Comparison of ENCODE assay signal across 19 cellular contexts in the genomic region with DNA sequence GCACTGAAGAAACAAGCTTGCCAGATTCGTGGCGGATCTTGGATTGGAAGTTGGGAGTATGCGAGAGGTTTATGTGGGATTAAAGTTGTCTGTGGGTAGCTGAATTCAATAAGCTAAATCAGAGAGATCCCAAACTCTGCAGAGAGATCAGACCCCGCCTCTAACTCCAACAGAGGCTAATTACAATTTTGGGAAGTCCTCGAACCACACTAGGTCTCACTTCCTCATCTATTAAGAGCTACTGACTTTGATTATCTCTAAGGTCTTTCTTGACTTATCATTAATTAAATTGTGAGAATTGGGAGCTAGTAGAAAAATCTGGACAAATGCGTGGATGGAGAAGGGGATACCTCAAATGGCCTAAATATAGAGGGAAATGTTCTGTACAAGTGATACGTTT. TPM values are rescaled to one million over a fixed set of nuclear protein-coding genes. Genes with fewer than 3 reads are reported as not detected.
"Had no signal": no experiment of that assay in that cellular context is flagged by ENCODE, and none has a peak within 500 bp of the region (broad histone marks: within the 10 kb centered on the region; RNA-seq: fewer than 3 reads in every experiment).

No MANE protein-coding gene starts in this region.

- H3K9me3 ChIP-seq: lower lobe of right lung, ovary, sigmoid colon, thoracic aorta, upper lobe of right lung had no signal

- H3K4me3 Mint-ChIP-seq: activated CD4-positive, alpha-beta memory T cell treated with anti-CD3 and anti-CD28 coated beads for 36 hours; activated CD4-positive, alpha-beta T cell treated with anti-CD3 and anti-CD28 coated beads for 36 hours; activated CD8-positive, alpha-beta memory T cell treated with anti-CD3 and anti-CD28 coated beads, Interleukin-2, amount 10 ng/mL, durations not matched to agents 7 days and 5 days; activated naive CD4-positive, alpha-beta T cell treated with anti-CD3 and anti-CD28 coated beads, Interleukin-2, amount 10 ng/mL, durations not matched to agents 7 days and 5 days; activated T-cell treated with anti-CD3 and anti-CD28 coated beads, Interleukin-2, amount 50 U/mL, for 24 hours; effector memory CD8-positive, alpha-beta T cell; naive B cell had no signal

- ATAC-seq: activated CD4-positive, alpha-beta T cell treated with anti-CD3 and anti-CD28 coated beads for 36 hours; activated CD8-positive, alpha-beta memory T cell treated with anti-CD3 and anti-CD28 coated beads, Interleukin-2, amount 10 ng/mL, durations not matched to agents 7 days and 5 days; effector memory CD8-positive, alpha-beta T cell; foreskin keratinocyte; left cardiac atrium; lower lobe of right lung had no signal

- H3K4me1 Mint-ChIP-seq: activated CD4-positive, alpha-beta T cell treated with anti-CD3 and anti-CD28 coated beads for 36 hours; activated CD8-positive, alpha-beta memory T cell treated with anti-CD3 and anti-CD28 coated beads, Interleukin-2, amount 10 ng/mL, durations not matched to agents 7 days and 5 days; activated naive CD4-positive, alpha-beta T cell treated with anti-CD3 and anti-CD28 coated beads, Interleukin-2, amount 10 ng/mL, durations not matched to agents 7 days and 5 days had no signal

- H3K36me3 ChIP-seq: heart right ventricle, lower lobe of right lung, ovary, sigmoid colon, thoracic aorta, upper lobe of right lung, WERI-Rb-1 had no signal

- DNase-seq: activated CD4-positive, alpha-beta memory T cell treated with anti-CD3 and anti-CD28 coated beads for 36 hours; activated CD4-positive, alpha-beta T cell treated with anti-CD3 and anti-CD28 coated beads for 36 hours; activated CD8-positive, alpha-beta memory T cell treated with anti-CD3 and anti-CD28 coated beads, Interleukin-2, amount 10 ng/mL, durations not matched to agents 7 days and 5 days; activated naive CD4-positive, alpha-beta T cell treated with anti-CD3 and anti-CD28 coated beads, Interleukin-2, amount 10 ng/mL, durations not matched to agents 7 days and 5 days; activated T-cell treated with anti-CD3 and anti-CD28 coated beads, Interleukin-2, amount 50 U/mL, for 24 hours; dermis blood vessel endothelial cell; effector memory CD8-positive, alpha-beta T cell; foreskin keratinocyte; heart right ventricle; left cardiac atrium; lower lobe of right lung; naive B cell; ovary; sigmoid colon; stimulated activated CD4-positive, alpha-beta T cell treated with anti-CD3 and anti-CD28 coated beads, Interleukin-1b, Interleukin-23, amount 100 ng/mL, for 48 hours; T1000; upper lobe of right lung; WERI-Rb-1 had no signal

- H3K27ac ChIP-seq: foreskin keratinocyte, heart right ventricle, lower lobe of right lung, ovary, sigmoid colon, upper lobe of right lung, WERI-Rb-1 had no signal

- H3K4me3 ChIP-seq: heart right ventricle, lower lobe of right lung, ovary, sigmoid colon, thoracic aorta, upper lobe of right lung had no signal

- H3K27me3 ChIP-seq: ovary had no signal

- H3K27ac Mint-ChIP-seq: activated CD4-positive, alpha-beta memory T cell treated with anti-CD3 and anti-CD28 coated beads for 36 hours; activated CD4-positive, alpha-beta T cell treated with anti-CD3 and anti-CD28 coated beads for 36 hours; activated CD8-positive, alpha-beta memory T cell treated with anti-CD3 and anti-CD28 coated beads, Interleukin-2, amount 10 ng/mL, durations not matched to agents 7 days and 5 days; activated naive CD4-positive, alpha-beta T cell treated with anti-CD3 and anti-CD28 coated beads, Interleukin-2, amount 10 ng/mL, durations not matched to agents 7 days and 5 days; activated T-cell treated with anti-CD3 and anti-CD28 coated beads, Interleukin-2, amount 50 U/mL, for 24 hours; effector memory CD8-positive, alpha-beta T cell had no signal

- H3K9me3 Mint-ChIP-seq: activated CD4-positive, alpha-beta memory T cell treated with anti-CD3 and anti-CD28 coated beads for 36 hours; activated naive CD4-positive, alpha-beta T cell treated with anti-CD3 and anti-CD28 coated beads, Interleukin-2, amount 10 ng/mL, durations not matched to agents 7 days and 5 days; activated T-cell treated with anti-CD3 and anti-CD28 coated beads, Interleukin-2, amount 50 U/mL, for 24 hours had no signal

- H3K4me1 ChIP-seq: foreskin keratinocyte, lower lobe of right lung, sigmoid colon, upper lobe of right lung had no signal

RNA-seq across cellular contexts. Expression of gene NTF3, which starts 9.1 kb away (rescaled TPM):
- total RNA-seq: activated CD4-positive, alpha-beta memory T cell treated with anti-CD3 and anti-CD28 coated beads for 36 hours; activated CD4-positive, alpha-beta T cell treated with anti-CD3 and anti-CD28 coated beads for 36 hours; activated CD8-positive, alpha-beta memory T cell treated with anti-CD3 and anti-CD28 coated beads, Interleukin-2, amount 10 ng/mL, durations not matched to agents 7 days and 5 days; foreskin keratinocyte had no signal
- polyA plus RNA-seq: foreskin keratinocyte had no signal
